Comparison of ENCODE assay signal across 8 cellular contexts in the genomic region with DNA sequence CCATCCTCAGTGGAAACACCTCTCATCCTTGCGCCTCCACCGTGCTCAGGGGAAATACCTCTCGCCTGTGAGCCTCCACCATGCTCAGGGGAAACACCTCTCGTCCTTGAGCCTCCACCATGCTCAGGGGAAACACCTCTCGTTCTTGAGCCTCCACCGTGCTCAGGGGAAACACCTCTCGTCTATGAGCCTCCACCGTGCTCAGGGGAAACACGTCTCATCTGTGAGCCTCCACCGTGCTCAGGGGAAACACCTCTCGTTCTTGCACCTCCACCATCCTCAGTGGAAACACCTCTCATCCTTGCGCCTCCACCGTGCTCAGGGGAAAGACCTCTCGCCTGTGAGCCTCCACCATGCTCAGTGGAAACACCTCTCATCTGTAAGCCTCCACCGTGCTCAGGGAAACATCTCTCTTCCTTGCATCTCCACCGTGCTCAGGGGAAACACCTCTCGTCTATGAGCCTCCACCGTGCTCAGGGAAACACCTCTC. TPM values are rescaled to one million over a fixed set of nuclear protein-coding genes. Genes with fewer than 3 reads are reported as not detected.
DNase-seq lines count a peak whose midpoint lies in the region; ATAC-seq and TF ChIP-seq lines count a peak whose summit lies in the region.
"Not testable (repeated sequence)": the region's sequence is repeated elsewhere in the genome, so short reads cannot be mapped to it uniquely, and the experiment has no call there.

No MANE protein-coding gene starts in this region.

- H3K9me3 ChIP-seq in transverse colon, result not testable (repeated sequence)

- peak overlapping the region; percentile 32 for H3K27ac Mint-ChIP-seq in activated T-helper 17 cell treated with anti-CD3 and anti-CD28 coated beads, Interleukin-2, amount 50 U/mL, for 72 hours
- H3K27ac Mint-ChIP-seq in effector memory CD8-positive, alpha-beta T cell, result peak overlapping the region; percentile 20 to 30

- WGBS in transverse colon (ENCODE audit: low coverage in 1 of 2), 2 donors, result 74% methylated on average over 5 to 18 of the region's 18 CpGs

- not testable (repeated sequence) for H3K4me3 ChIP-seq in GM12864 (ENCODE audit: low read depth, low read length); transverse colon

- in situ Hi-C loops in transverse colon (cut with MboI; ENCODE audit: low pct_ligation_motif_present in 1 of 4, low pct_unique_long_range_greater_than_20kb in 1 of 4, low sequenced_read_pairs in 3 of 4), result not testable (repeated sequence)

- peaks cover 23% of the 10 kb centered on the region for H3K27me3 ChIP-seq in transverse colon

- not testable (repeated sequence) for TF ChIP-seq EP300 in transverse colon (IDR thresholded peaks at IDR 0.05; ENCODE audit: low read depth)

- TF ChIP-seq CTCF in GM12864 (IDR thresholded peaks at IDR 0.05; ENCODE audit: low read depth, low read length, missing control alignments); transverse colon (IDR thresholded peaks at IDR 0.05): not testable (repeated sequence)

- H3K36me3 Mint-ChIP-seq in activated T-helper 17 cell treated with anti-CD3 and anti-CD28 coated beads, Interleukin-2, amount 50 U/mL, for 72 hours (ENCODE audit: low read depth); effector memory CD8-positive, alpha-beta T cell (ENCODE audit: insufficient read depth): not testable (repeated sequence)

- intact Hi-C loops in sciatic nerve (cut with DNase I); transverse colon (cut with DNase I; ENCODE audit: low total_unique reads): not testable (repeated sequence)

- DNase-seq in GM12864 (ENCODE audit: low read depth), result peak; percentile 21
- DNase-seq in activated CD4-positive, alpha-beta T cell treated with anti-CD3 and anti-CD28 coated beads for 48 hours, result peak; percentile 62
- DNase-seq in effector memory CD8-positive, alpha-beta T cell, result not testable (repeated sequence)
- DNase-seq in left lobe of liver (ENCODE audit: low spot score), result peak; percentile 42
- peak; percentile 62 for DNase-seq in sciatic nerve (ENCODE audit: low spot score)
- peak; percentile 5 for DNase-seq in transverse colon

- not testable (repeated sequence) for H3K9me3 Mint-ChIP-seq in activated T-helper 17 cell treated with anti-CD3 and anti-CD28 coated beads, Interleukin-2, amount 50 U/mL, for 72 hours; effector memory CD8-positive, alpha-beta T cell

- not testable (repeated sequence) for H3K27ac ChIP-seq in transverse colon

- H3K4me3 Mint-ChIP-seq in activated T-helper 17 cell treated with anti-CD3 and anti-CD28 coated beads, Interleukin-2, amount 50 U/mL, for 72 hours; effector memory CD8-positive, alpha-beta T cell: not testable (repeated sequence)

- peak; percentile 44 for ATAC-seq in HG02885 (IDR thresholded peaks at IDR 0.05; ENCODE audit: poor library complexity, unreplicated experiment)
- peak; percentile 83 for ATAC-seq in activated T-helper 17 cell treated with anti-CD3 and anti-CD28 coated beads, Interleukin-2, amount 50 U/mL, for 72 hours (replicated peaks)
- not testable (repeated sequence) for ATAC-seq in effector memory CD8-positive, alpha-beta T cell (replicated peaks); left lobe of liver; sciatic nerve

- not testable (repeated sequence) for H3K4me1 ChIP-seq in transverse colon

- TF ChIP-seq POLR2A in transverse colon (IDR thresholded peaks at IDR 0.05), result not testable (repeated sequence)

- H3K27me3 Mint-ChIP-seq in activated T-helper 17 cell treated with anti-CD3 and anti-CD28 coated beads, Interleukin-2, amount 50 U/mL, for 72 hours; effector memory CD8-positive, alpha-beta T cell: not testable (repeated sequence)

- not testable (repeated sequence) for H3K36me3 ChIP-seq in transverse colon

- H3K4me1 Mint-ChIP-seq in activated T-helper 17 cell treated with anti-CD3 and anti-CD28 coated beads, Interleukin-2, amount 50 U/mL, for 72 hours; effector memory CD8-positive, alpha-beta T cell (ENCODE audit: low read depth in 2 of 2): not testable (repeated sequence)

RNA-seq across cellular contexts. Expression of a gene that starts 4.1 kb away (rescaled TPM):
- 10 to 100 TPM; 13.6 to 26.8 TPM for total RNA-seq in activated T-helper 17 cell treated with anti-CD3 and anti-CD28 coated beads, Interleukin-2, amount 50 U/mL, for 72 hours
- total RNA-seq in left lobe of liver (19.1 TPM), sciatic nerve (4.9 TPM), transverse colon (10 to 100 TPM in 2 of 4 donors, 1 to 10 TPM in 2; 1.2 to 15.0 (median 10.6) TPM)

RNA-seq across cellular contexts. Expression of a gene that starts 46.0 kb away (rescaled TPM):
- 10 to 100 TPM; 65.2 to 72.5 TPM for total RNA-seq in activated T-helper 17 cell treated with anti-CD3 and anti-CD28 coated beads, Interleukin-2, amount 50 U/mL, for 72 hours
- 19.0 TPM for total RNA-seq in left lobe of liver
- total RNA-seq in sciatic nerve, result 38.5 TPM
- 10 to 100 TPM; 29.6 to 91.3 (median 37.9) TPM for total RNA-seq in transverse colon

RNA-seq across cellular contexts. Expression of a gene that starts 46.0 kb away (rescaled TPM):
- total RNA-seq in activated T-helper 17 cell treated with anti-CD3 and anti-CD28 coated beads, Interleukin-2, amount 50 U/mL, for 72 hours, result 10 to 100 TPM; 18.3 to 45.0 TPM
- 1.0 TPM for total RNA-seq in left lobe of liver
- total RNA-seq in sciatic nerve, result 0.89 TPM
- total RNA-seq in transverse colon, result 1 to 10 TPM in 2 of 4 donors, under 1 TPM in 1, not detected in 1; 0.41 to 4.1 (median 2.2) TPM
